In the genomic region with DNA sequence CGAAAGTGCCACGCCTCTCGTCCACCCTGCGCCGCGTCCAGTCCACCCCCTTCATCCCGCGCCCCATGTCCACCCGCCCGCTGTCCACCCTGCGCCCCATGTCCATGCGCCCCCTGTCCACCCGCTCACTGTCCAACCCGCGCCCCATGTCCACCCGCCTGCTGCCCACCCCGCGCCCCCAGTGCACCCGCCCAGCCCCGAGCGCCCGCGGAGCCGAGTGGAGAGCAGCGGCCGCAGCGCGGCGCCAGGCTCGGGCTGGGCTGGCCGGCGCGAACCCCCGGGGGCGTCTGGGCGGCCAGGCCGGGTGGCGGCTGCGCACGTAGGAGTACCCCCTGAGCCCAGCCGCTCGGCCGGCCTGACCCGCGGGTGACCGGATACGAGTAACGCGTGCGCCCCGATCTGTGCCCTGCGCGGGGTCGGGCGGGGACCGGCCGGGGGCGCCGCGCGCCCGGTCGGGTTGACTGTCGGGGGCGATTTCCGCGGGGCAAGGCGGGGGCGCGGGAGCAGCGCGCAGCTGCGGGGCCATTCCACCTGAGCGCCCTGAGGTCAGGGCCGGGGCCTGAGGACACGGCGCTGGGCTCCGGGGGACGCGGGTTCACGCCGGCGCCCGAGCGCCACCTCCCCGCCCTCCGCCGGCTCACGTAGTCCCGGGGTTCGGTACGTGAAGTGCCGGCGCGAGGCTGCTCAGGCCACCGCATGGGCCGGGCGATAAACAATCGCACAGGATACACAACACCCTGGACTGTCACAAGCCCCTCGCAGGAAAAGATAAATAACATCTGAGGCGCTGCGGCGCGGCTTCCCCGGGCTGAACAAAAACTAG, we compare ENCODE assay signal across 8 cellular contexts. TPM values are rescaled to one million over a fixed set of nuclear protein-coding genes. Genes with fewer than 3 reads are reported as not detected.
A peak's percentile ranks its signal among the peaks of the same experiment; 100 is the strongest.
DNase-seq lines count a peak whose midpoint lies in the region; ATAC-seq, FAIRE-seq and TF ChIP-seq lines count a peak whose summit lies in the region.

No MANE protein-coding gene starts in this region.

- peaks cover 6 to 13% of the 10 kb centered on the region in 2 donors for H3K4me1 ChIP-seq in kidney (ENCODE audit: control insufficient read depth in 1 of 2, insufficient read depth in 1 of 2, low read depth in 1 of 2, low read length in 2 of 2)

- no peaks in the 10 kb centered on the region for H3K36me3 ChIP-seq in kidney (ENCODE audit: control insufficient read depth in 1 of 2, insufficient read depth in 2 of 2, low read length in 2 of 2)

- no peak overlapping the region for H3K27ac Mint-ChIP-seq in stimulated activated naive CD8-positive, alpha-beta T cell treated with anti-CD3 and anti-CD28 coated beads, Interleukin-15, amount 100 ng/mL, for 72 hours

- H3K27me3 Mint-ChIP-seq in stimulated activated naive CD8-positive, alpha-beta T cell treated with anti-CD3 and anti-CD28 coated beads, Interleukin-15, amount 100 ng/mL, for 72 hours: peaks cover 57% of the 10 kb centered on the region

- DNase-seq in Right ventricle myocardium inferior (ENCODE audit: missing footprints): peak; percentile 59
- no peak for DNase-seq in cardiac septum (ENCODE audit: low spot score)
- peak; percentile 36 for DNase-seq in astrocyte of the hippocampus (ENCODE audit: low read depth, low spot score)
- DNase-seq in kidney: peak; percentile 81
- DNase-seq in stimulated activated naive CD8-positive, alpha-beta T cell treated with anti-CD3 and anti-CD28 coated beads, Interleukin-15, amount 100 ng/mL, for 72 hours: peak in 1 of 2 donors; percentile 10
- DNase-seq in effector CD8-positive, alpha-beta T cell (lab: John Stamatoyannopoulos, UW): no peak
- DNase-seq in SHP77 treated with DMSO at 0.1 percent for 48 hours (lab: John Stamatoyannopoulos, UW): no peak

- H3K4me1 Mint-ChIP-seq in stimulated activated naive CD8-positive, alpha-beta T cell treated with anti-CD3 and anti-CD28 coated beads, Interleukin-15, amount 100 ng/mL, for 72 hours: no peaks in the 10 kb centered on the region

- peak overlapping the region in 1 of 2 donors; percentile 60 for H3K27ac ChIP-seq in kidney (ENCODE audit: low read depth in 2 of 2, low read length in 2 of 2)

- H3K9me3 Mint-ChIP-seq in stimulated activated naive CD8-positive, alpha-beta T cell treated with anti-CD3 and anti-CD28 coated beads, Interleukin-15, amount 100 ng/mL, for 72 hours: peaks cover 0 to 5% of the 10 kb centered on the region in 2 donors

- H3K4me3 Mint-ChIP-seq in stimulated activated naive CD8-positive, alpha-beta T cell treated with anti-CD3 and anti-CD28 coated beads, Interleukin-15, amount 100 ng/mL, for 72 hours: peak overlapping the region; percentile 49 to 60

- TF ChIP-seq CTCF in kidney (IDR thresholded peaks at IDR 0.05; ENCODE audit: borderline replicate concordance, extremely low read depth, insufficient read depth): no peak

- ATAC-seq in Right ventricle myocardium inferior (peak; percentile 58), HG03025 (IDR thresholded peaks at IDR 0.05; ENCODE audit: low FRiP score, unreplicated experiment) (no peak)
- ATAC-seq in stimulated activated naive CD8-positive, alpha-beta T cell treated with anti-CD3 and anti-CD28 coated beads, Interleukin-15, amount 100 ng/mL, for 72 hours: peak; percentile 56

- H3K9ac ChIP-seq in kidney (ENCODE audit: low read length in 2 of 2): peak overlapping the region in 1 of 2 donors; percentile 19

- FAIRE-seq in kidney (lab: Jason Lieb, UNC): no peak

- intact Hi-C loops in Right ventricle myocardium inferior (cut with DNase I) (loop anchor here (1.0 to 5.0 kb wide), 4 partner anchors 37 to 210 kb away; partner anchors contain the start of gene FLT1), cardiac septum (cut with DNase I) (loop anchor here (5.0 to 10.0 kb wide), 3 partner anchors 68 to 210 kb away; no protein-coding TSS in a partner anchor), kidney (cut with DNase I) (no loop called here)

- H3K4me3 ChIP-seq in kidney (ENCODE audit: low read length in 2 of 2): peak overlapping the region in 1 of 2 donors; percentile 68

- H3K9me3 ChIP-seq in kidney (ENCODE audit: control insufficient read depth in 1 of 2, low read length in 2 of 2): no peaks in the 10 kb centered on the region

RNA-seq across cellular contexts. Expression of gene FLT1, which starts 37.5 kb away (rescaled TPM):
- total RNA-seq in Right ventricle myocardium inferior (41.0 TPM), cardiac septum (53.4 TPM), kidney (45.7 TPM)
- polyA plus RNA-seq in kidney (ENCODE audit: insufficient read depth, low read depth, low replicate concordance): 17.2 TPM

Comparison
In these comparisons a context has a peak if more than half of its experiments do, and no peak if none do; other contexts are left out.
1. DNase-seq: peak in Right ventricle myocardium inferior (single experiment), astrocyte of the hippocampus (single experiment) and kidney (single experiment); none in cardiac septum (single experiment), effector CD8-positive, alpha-beta T cell (single experiment) and SHP77 treated with DMSO at 0.1 percent for 48 hours (single experiment).